ENCODE assay signal across 9 cellular contexts in genomic region chr2:136362676-136363390, GRCh38.
DNase-seq lines count a peak whose midpoint lies in the region; ATAC-seq and TF ChIP-seq lines count a peak whose summit lies in the region.
"Had no signal": no experiment of that assay in that cellular context is flagged by ENCODE, and none has a peak within 500 bp of the region (broad histone marks: within the 10 kb centered on the region; RNA-seq: fewer than 3 reads in every experiment).

No MANE protein-coding gene starts in this region.

- H4K20me1 ChIP-seq in SK-N-SH (ENCODE audit: insufficient read depth), result no peaks in the 10 kb centered on the region

- H3K27me3 ChIP-seq in SK-N-SH (ENCODE audit: insufficient read depth), result no peaks in the 10 kb centered on the region

- no peaks in the 10 kb centered on the region; a peak in 1 of 4 replicates for H3K4me1 ChIP-seq in SK-N-SH (ENCODE audit: control insufficient read depth in 1 of 2, insufficient read depth in 2 of 2, low read depth in 1 of 2, low read length in 1 of 2)

- no peak overlapping the region for H3K4me2 ChIP-seq in SK-N-SH

- H2AFZ ChIP-seq in SK-N-SH (ENCODE audit: low read depth), result no peak overlapping the region

- H3K36me3 ChIP-seq in SK-N-SH (replicated peaks in 1 of 2; ENCODE audit: control insufficient read depth in 1 of 2, insufficient read depth in 2 of 2, low read length in 1 of 2), result no peaks in the 10 kb centered on the region

- H3K9ac ChIP-seq in SK-N-SH, result no peak overlapping the region

- 55% methylated on average over 8 of the region's 9 CpGs for WGBS in SK-N-SH (ENCODE audit: low lambda C conversion rate)

- CTCF ChIA-PET in SK-N-SH (lab: Yijun Ruan, JAX), result no interaction called here

- H3K9me2 ChIP-seq in SK-N-SH, result no peaks in the 10 kb centered on the region

- peaks cover 3% of the 10 kb centered on the region; the same call in 1 of the 2 replicates for H3K9me3 ChIP-seq in SK-N-SH

- POLR2A ChIA-PET in SK-N-SH (lab: Yijun Ruan, JAX), result no interaction called here

- no peak for TF ChIP-seq EP300 in SK-N-SH (IDR thresholded peaks at IDR 0.05; ENCODE audit: borderline replicate concordance in 1 of 2, low read depth in 1 of 2, low read length in 1 of 2)

- H3K4me3 ChIP-seq in SK-N-SH (ENCODE audit: low read depth in 2 of 2, low read length in 1 of 2), result no peak overlapping the region
- H3K4me3 ChIP-seq: skin epidermis had no signal

- H3F3A ChIP-seq in SK-N-SH (replicated peaks; ENCODE audit: insufficient read depth), result no peaks in the 10 kb centered on the region

- no peak for TF ChIP-seq RAD21 in SK-N-SH (IDR thresholded peaks at IDR 0.05; ENCODE audit: low read length)

- TF ChIP-seq CTCF in SK-N-SH (IDR thresholded peaks at IDR 0.05), result no peak

- no peak for DNase-seq in medulla oblongata (ENCODE audit: extremely low spot score)
- no peak for DNase-seq in SK-N-SH
- no peak for DNase-seq in activated CD4-positive, alpha-beta T cell treated with anti-CD3 and anti-CD28 coated beads for 1 hour
- DNase-seq in HK-2 (ENCODE audit: unreplicated experiment), result no peak

- peak; percentile 97 for ATAC-seq in GM18519 (IDR thresholded peaks at IDR 0.05; ENCODE audit: low FRiP score, unreplicated experiment)
- ATAC-seq in GM21447 (IDR thresholded peaks at IDR 0.05; ENCODE audit: unreplicated experiment), result peak; percentile 96
- peak; percentile 90 for ATAC-seq in HG03439 (IDR thresholded peaks at IDR 0.05; ENCODE audit: unreplicated experiment)
- ATAC-seq in esophagus mucosa, result peak; percentile 28

- H3K27ac ChIP-seq in SK-N-SH (ENCODE audit: low read depth in 2 of 2, low read length in 1 of 2), result no peak overlapping the region
- H3K27ac ChIP-seq: skin epidermis had no signal

- H3K79me2 ChIP-seq in SK-N-SH (ENCODE audit: insufficient read depth), result no peaks in the 10 kb centered on the region

TF ChIP-seq in SK-N-SH, 30 proteins besides CTCF, POLR2A, EP300 and RAD21:
- no peak for TF ChIP-seq MEF2A (IDR thresholded peaks at IDR 0.05; ENCODE audit: borderline replicate concordance, low read depth)
- no peak for TF ChIP-seq TAF1 (IDR thresholded peaks at IDR 0.05; ENCODE audit: borderline replicate concordance, low read depth, low read length)
- no peak for TF ChIP-seq FOSL2 (IDR thresholded peaks at IDR 0.05; ENCODE audit: borderline replicate concordance, low read depth)
- no peak for TF ChIP-seq PBX3 (IDR thresholded peaks at IDR 0.05)
- TF ChIP-seq TEAD4 (IDR thresholded peaks at IDR 0.05; ENCODE audit: borderline replicate concordance, insufficient read depth), result no peak
- no peak for TF ChIP-seq NFIC (IDR thresholded peaks at IDR 0.05; ENCODE audit: borderline replicate concordance)
- no peak for TF ChIP-seq IRF3 (IDR thresholded peaks at IDR 0.05; ENCODE audit: low read depth, low read length)
- TF ChIP-seq MAX (IDR thresholded peaks at IDR 0.05; ENCODE audit: low read depth), result no peak
- TF ChIP-seq RCOR1 (IDR thresholded peaks at IDR 0.05; ENCODE audit: low read length), result no peak
- no peak for TF ChIP-seq GATA2 (CRISPR knock-in tag; IDR thresholded peaks at IDR 0.05)
- no peak for TF ChIP-seq USF1 (IDR thresholded peaks at IDR 0.05; ENCODE audit: borderline replicate concordance, low read depth)
- TF ChIP-seq YY1 (IDR thresholded peaks at IDR 0.05; ENCODE audit: low read depth), result no peak
TF ChIP-seq in SK-N-SH: peak in this region for 0.

Comparison
In these comparisons a context has a peak if more than half of its experiments do, and no peak if none do; other contexts are left out.
1. ATAC-seq: peak in every context shown above with its lines; median percentile 97 in GM18519; 96 in GM21447; 90 in HG03439; 28 in esophagus mucosa.